3 cellular contexts compared by ENCODE assay signal in genomic region chr9:72533322-72533721, GRCh38.
TF ChIP-seq lines count a peak whose summit lies in the region.

No MANE protein-coding gene starts in this region.

TF ChIP-seq in A549, 52 proteins besides CTCF, POLR2A, EP300 and RAD21:
- TF ChIP-seq RCOR1 (IDR thresholded peaks at IDR 0.05; ENCODE audit: low read depth, low read length) (no peak), HDAC2 (IDR thresholded peaks at IDR 0.05) (no peak), ATOH8 (CRISPR knock-in tag; IDR thresholded peaks at IDR 0.05; ENCODE audit: low read depth) (no peak)
TF ChIP-seq in A549: peak in this region for 0.

TF ChIP-seq in IMR-90, 13 proteins besides CTCF, POLR2A, EP300 and RAD21:
- no peak for TF ChIP-seq RFX5 (IDR thresholded peaks at IDR 0.05; ENCODE audit: low read depth, low read length)
- no peak for TF ChIP-seq MAFK (IDR thresholded peaks at IDR 0.05; ENCODE audit: low read depth, low read length)
- TF ChIP-seq USF2 (IDR thresholded peaks at IDR 0.05; ENCODE audit: low read depth, low read length), result no peak
- TF ChIP-seq RCOR1 (IDR thresholded peaks at IDR 0.05; ENCODE audit: insufficient replicate concordance, low read length), result no peak
- no peak for TF ChIP-seq FOS (IDR thresholded peaks at IDR 0.05; ENCODE audit: low read depth, low read length)
- no peak for TF ChIP-seq NFE2L2 (IDR thresholded peaks at IDR 0.05; ENCODE audit: low read depth, low read length)
- no peak for TF ChIP-seq CEBPB (IDR thresholded peaks at IDR 0.05; ENCODE audit: low read depth, low read length)
- no peak for TF ChIP-seq MXI1 (IDR thresholded peaks at IDR 0.05; ENCODE audit: borderline replicate concordance, low read depth, low read length)
- no peak for TF ChIP-seq MAZ (IDR thresholded peaks at IDR 0.05; ENCODE audit: borderline replicate concordance, low read depth, low read length)
- TF ChIP-seq CHD1 (IDR thresholded peaks at IDR 0.05; ENCODE audit: low read depth, low read length), result no peak
- TF ChIP-seq SMC3 (IDR thresholded peaks at IDR 0.05; ENCODE audit: low read depth, low read length), result no peak

TF ChIP-seq in H1, 55 proteins besides CTCF, POLR2A, EP300 and RAD21:
- TF ChIP-seq TEAD4 (IDR thresholded peaks at IDR 0.05; ENCODE audit: low read depth, low read length) (no peak), HDAC2 (IDR thresholded peaks at IDR 0.05; ENCODE audit: borderline replicate concordance in 1 of 2, low read depth in 2 of 2, low read length in 2 of 2) (no peak), CHD7 (IDR thresholded peaks at IDR 0.05; ENCODE audit: insufficient replicate concordance, low read length) (no peak), YY1 (IDR thresholded peaks at IDR 0.05; ENCODE audit: low read depth, low read length) (no peak), SUZ12 (IDR thresholded peaks at IDR 0.05; ENCODE audit: low read length) (no peak), EZH2 (IDR thresholded peaks at IDR 0.05; ENCODE audit: low read depth, low read length, severe bottlenecking) (no peak), CBX8 (IDR thresholded peaks at IDR 0.05; ENCODE audit: borderline replicate concordance, low read depth, low read length) (no peak), CEBPB (IDR thresholded peaks at IDR 0.05; ENCODE audit: low read depth, low read length) (no peak), SIN3A (conservative IDR thresholded peaks at IDR 0.05 in 1 of 2, IDR thresholded peaks at IDR 0.05 in 1 of 2; ENCODE audit: low read depth in 1 of 2, low read length in 2 of 2) (no peak), SP4 (IDR thresholded peaks at IDR 0.05; ENCODE audit: low read length) (no peak), KDM5A (IDR thresholded peaks at IDR 0.05; ENCODE audit: low read length) (no peak), CHD2 (IDR thresholded peaks at IDR 0.05; ENCODE audit: low read length) (no peak), BRCA1 (IDR thresholded peaks at IDR 0.05; ENCODE audit: low read depth, low read length) (no peak), SIRT6 (IDR thresholded peaks at IDR 0.05; ENCODE audit: low read length) (no peak), POU5F1 (IDR thresholded peaks at IDR 0.05; ENCODE audit: low read depth, low read length) (no peak), RXRA (IDR thresholded peaks at IDR 0.05; ENCODE audit: insufficient read depth, low read depth, low read length) (no peak), TAF1 (IDR thresholded peaks at IDR 0.05; ENCODE audit: low read depth, low read length) (no peak), TBP (IDR thresholded peaks at IDR 0.05; ENCODE audit: low read depth, low read length) (no peak)
